Comparison of ENCODE assay signal across 5 cellular contexts in the genomic region with DNA sequence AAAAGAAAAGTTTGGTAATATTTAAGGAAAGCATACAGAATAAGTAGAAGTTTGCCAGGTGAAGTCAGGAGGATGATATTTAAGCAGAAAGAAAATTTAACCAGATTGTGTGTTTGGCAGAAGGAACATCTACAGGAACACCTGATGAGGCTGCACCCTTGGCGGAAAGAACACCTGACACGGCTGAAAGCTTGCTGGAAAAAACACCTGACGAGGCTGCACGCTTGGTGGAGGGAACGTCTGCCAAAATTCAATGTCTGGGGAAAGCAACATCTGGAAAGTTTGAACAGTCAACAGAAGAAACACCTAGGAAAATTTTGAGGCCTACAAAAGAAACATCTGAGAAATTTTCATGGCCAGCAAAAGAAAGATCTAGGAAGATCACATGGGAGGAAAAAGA. TPM values are rescaled to one million over a fixed set of nuclear protein-coding genes. Genes with fewer than 3 reads are reported as not detected.
"Had no signal": no experiment of that assay in that cellular context is flagged by ENCODE, and none has a peak within 500 bp of the region (broad histone marks: within the 10 kb centered on the region; RNA-seq: fewer than 3 reads in every experiment).

No MANE protein-coding gene starts in this region.

RNA-seq across cellular contexts. Expression of gene ANKRD30B, which starts 15.6 kb away (rescaled TPM):
- polyA plus RNA-seq: naive thymus-derived CD4-positive, alpha-beta T cell; naive thymus-derived CD8-positive, alpha-beta T cell; neural cell; right cardiac atrium; smooth muscle cell had no signal
